8 cellular contexts compared by ENCODE assay signal in genomic region chr9:72280913-72281500, GRCh38.
A peak's percentile ranks its signal among the peaks of the same experiment; 100 is the strongest.
DNase-seq lines count a peak whose midpoint lies in the region; ATAC-seq and TF ChIP-seq lines count a peak whose summit lies in the region.

No MANE protein-coding gene starts in this region.

- no peaks in the 10 kb centered on the region for H3K9me3 ChIP-seq in effector memory CD4-positive, alpha-beta T cell (ENCODE audit: control insufficient read depth, low read length)

- TF ChIP-seq CTCF in C4-2B (conservative IDR thresholded peaks at IDR 0.05), result peak; percentile 98

- H3K27me3 Mint-ChIP-seq in activated CD4-positive, alpha-beta memory T cell treated with anti-CD3 and anti-CD28 coated beads, Interleukin-2, amount 10 ng/mL, durations not matched to agents 7 days and 5 days, result peaks cover 1% of the 10 kb centered on the region
- H3K27me3 Mint-ChIP-seq in memory B cell, result peaks cover 4% of the 10 kb centered on the region

- POLR2A ChIA-PET in activated CD4-positive, alpha-beta memory T cell treated with anti-CD3 and anti-CD28 coated beads, Interleukin-2, amount 10 ng/mL, durations not matched to agents 7 days and 5 days (lab: Charles Lee), result no interaction called here

- H3K36me3 Mint-ChIP-seq in activated CD4-positive, alpha-beta memory T cell treated with anti-CD3 and anti-CD28 coated beads, Interleukin-2, amount 10 ng/mL, durations not matched to agents 7 days and 5 days (ENCODE audit: low read depth), result no peaks in the 10 kb centered on the region
- no peaks in the 10 kb centered on the region for H3K36me3 Mint-ChIP-seq in memory B cell

- CTCF ChIA-PET in activated CD4-positive, alpha-beta memory T cell treated with anti-CD3 and anti-CD28 coated beads, Interleukin-2, amount 10 ng/mL, durations not matched to agents 7 days and 5 days (lab: Charles Lee), result interaction anchor here (0.7 to 5.8 kb wide), 38 partner anchors 9 to 800 kb away, joined by 3 to 46 read pairs (median 4); partner anchors contain the start of gene ZFAND5

- H3K4me3 Mint-ChIP-seq in activated CD4-positive, alpha-beta memory T cell treated with anti-CD3 and anti-CD28 coated beads, Interleukin-2, amount 10 ng/mL, durations not matched to agents 7 days and 5 days, result no peak overlapping the region
- no peak overlapping the region for H3K4me3 Mint-ChIP-seq in memory B cell

- H3K4me1 ChIP-seq in effector memory CD4-positive, alpha-beta T cell (ENCODE audit: control insufficient read depth, insufficient read depth, low read length, poor library complexity, severe bottlenecking), result no peaks in the 10 kb centered on the region

- H3K4me1 Mint-ChIP-seq in activated CD4-positive, alpha-beta memory T cell treated with anti-CD3 and anti-CD28 coated beads, Interleukin-2, amount 10 ng/mL, durations not matched to agents 7 days and 5 days, result no peaks in the 10 kb centered on the region
- H3K4me1 Mint-ChIP-seq in memory B cell, result no peaks in the 10 kb centered on the region

- DNase-seq in NCI-H748 treated with DMSO at 0.1 percent for 48 hours (lab: John Stamatoyannopoulos, UW) (peak; percentile 65), memory B cell (ENCODE audit: low spot score in 2 of 2) (peak; percentile 58 to 65)
- DNase-seq in activated CD4-positive, alpha-beta memory T cell treated with anti-CD3 and anti-CD28 coated beads, Interleukin-2, amount 10 ng/mL, durations not matched to agents 7 days and 5 days, result peak; percentile 75
- DNase-seq in effector memory CD4-positive, alpha-beta T cell, result peak; percentile 38 to 52 (median 41)
- peak; percentile 36 to 47 for DNase-seq in stimulated activated CD8-positive, alpha-beta memory T cell treated with anti-CD3 and anti-CD28 coated beads, Interleukin-15, amount 100 ng/mL, for 48 hours (ENCODE audit: low read depth in 2 of 2)

- ATAC-seq in GM19025 (IDR thresholded peaks at IDR 0.05; ENCODE audit: low read depth, unreplicated experiment), result peak; percentile 55
- ATAC-seq in HG03280 (IDR thresholded peaks at IDR 0.05; ENCODE audit: unreplicated experiment), result peak; percentile 81
- ATAC-seq in memory B cell (ENCODE audit: low read depth), result peak; percentile 92

- no peaks in the 10 kb centered on the region for H3K27me3 ChIP-seq in effector memory CD4-positive, alpha-beta T cell (replicated peaks; ENCODE audit: control insufficient read depth, insufficient read depth, low read length, poor library complexity, severe bottlenecking)

- no peaks in the 10 kb centered on the region for H3K36me3 ChIP-seq in effector memory CD4-positive, alpha-beta T cell (ENCODE audit: control insufficient read depth, insufficient read depth, low read length)

- H3K27ac ChIP-seq in C4-2B, result no peak overlapping the region
- H3K27ac ChIP-seq in effector memory CD4-positive, alpha-beta T cell (ENCODE audit: insufficient read depth, low read length, poor library complexity, severe bottlenecking), result no peak overlapping the region

- no peak overlapping the region for H3K4me3 ChIP-seq in effector memory CD4-positive, alpha-beta T cell (ENCODE audit: insufficient read depth, low read depth, low read length, poor library complexity, severe bottlenecking)

- no peaks in the 10 kb centered on the region for H3K9me3 Mint-ChIP-seq in activated CD4-positive, alpha-beta memory T cell treated with anti-CD3 and anti-CD28 coated beads, Interleukin-2, amount 10 ng/mL, durations not matched to agents 7 days and 5 days
- no peaks in the 10 kb centered on the region for H3K9me3 Mint-ChIP-seq in memory B cell

- H3K27ac Mint-ChIP-seq in activated CD4-positive, alpha-beta memory T cell treated with anti-CD3 and anti-CD28 coated beads, Interleukin-2, amount 10 ng/mL, durations not matched to agents 7 days and 5 days, result no peak overlapping the region
- no peak overlapping the region for H3K27ac Mint-ChIP-seq in memory B cell
